Comparison of ENCODE assay signal across 1 cellular context in the genomic region with DNA sequence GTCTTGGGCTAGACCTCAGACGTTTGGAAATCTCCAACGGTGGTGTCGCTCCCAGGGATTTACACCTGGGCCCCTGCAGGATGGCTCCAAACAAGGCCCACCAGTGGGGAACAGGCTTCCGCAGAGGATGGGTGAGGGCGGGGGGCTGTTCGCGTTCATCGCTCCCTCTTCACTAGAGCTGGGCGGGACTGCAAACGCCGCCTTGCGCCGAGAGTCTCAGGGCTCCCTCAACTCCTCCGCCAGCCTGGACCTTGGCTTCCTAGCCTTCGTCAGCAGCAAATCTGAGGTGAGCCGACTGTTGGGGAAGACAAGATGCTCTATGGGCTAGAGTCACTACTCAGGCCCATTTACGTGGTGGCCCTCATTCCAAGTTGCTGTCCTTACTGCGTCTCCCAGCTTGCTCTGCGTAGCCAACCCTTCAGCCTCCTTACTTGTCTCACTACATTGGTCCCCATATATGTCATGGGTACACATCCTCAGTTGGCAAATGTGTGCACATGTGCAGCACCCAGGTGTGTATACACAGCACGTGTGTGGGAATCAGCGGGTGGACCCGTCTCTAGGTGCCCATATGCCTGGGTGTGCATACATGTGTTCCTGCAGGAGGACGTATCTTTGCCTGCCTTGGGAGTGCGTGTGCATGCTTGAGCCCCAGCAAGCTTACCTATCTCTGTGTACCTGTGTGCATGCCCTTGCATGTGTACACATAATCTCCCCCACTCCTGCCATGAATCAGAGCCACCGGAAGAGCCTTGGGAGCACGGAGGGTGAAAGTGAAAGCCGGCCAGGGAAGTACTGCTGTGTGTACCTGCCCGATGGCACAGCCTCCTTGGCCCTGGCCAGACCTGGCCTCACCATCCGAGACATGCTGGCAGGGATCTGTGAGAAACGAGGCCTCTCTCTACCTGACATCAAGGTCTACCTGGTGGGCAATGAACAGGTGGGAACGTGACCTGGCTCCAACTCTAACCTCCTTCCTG.
A peak's percentile ranks its signal among the peaks of the same experiment; 100 is the strongest.
TF ChIP-seq lines count a peak whose summit lies in the region.

No MANE protein-coding gene starts in this region.

TF ChIP-seq in K562, 482 proteins besides CTCF, POLR2A, EP300 and RAD21 (continues in another document):
- TF ChIP-seq GABPA (tag; conservative IDR thresholded peaks at IDR 0.05; ENCODE audit: low read depth) (no peak), NFIC (IDR thresholded peaks at IDR 0.05) (no peak), E2F4 (CRISPR knock-in tag; IDR thresholded peaks at IDR 0.05; ENCODE audit: low read depth) (no peak), YBX1 (IDR thresholded peaks at IDR 0.05) (no peak), MAX (CRISPR knock-in tag; IDR thresholded peaks at IDR 0.05) (peak; percentile 81), SREBF2 (CRISPR knock-in tag; IDR thresholded peaks at IDR 0.05) (no peak), ZNF76 (CRISPR knock-in tag; IDR thresholded peaks at IDR 0.05; ENCODE audit: borderline replicate concordance) (no peak), ZNF639 (CRISPR knock-in tag; conservative IDR thresholded peaks at IDR 0.05 in 1 of 2, IDR thresholded peaks at IDR 0.05 in 1 of 2) (no peak), SAFB (IDR thresholded peaks at IDR 0.05; ENCODE audit: borderline replicate concordance, low read depth, low read length) (no peak), SMAD3 (CRISPR knock-in tag; conservative IDR thresholded peaks at IDR 0.05) (no peak), HDAC2 (IDR thresholded peaks at IDR 0.05) (0 out of 2 replicates have a peak, but pooled peaks have one; percentile 2), STAT5A (IDR thresholded peaks at IDR 0.05; ENCODE audit: borderline replicate concordance, low read length) (no peak), ZNF696 (CRISPR knock-in tag; conservative IDR thresholded peaks at IDR 0.05) (no peak), CBX1 (IDR thresholded peaks at IDR 0.05; ENCODE audit: low read depth) (no peak), KLF13 (tag; IDR thresholded peaks at IDR 0.05; ENCODE audit: borderline replicate concordance, low read depth) (no peak), BCL6 (CRISPR knock-in tag; IDR thresholded peaks at IDR 0.05) (no peak), NR2F6 (CRISPR knock-in tag; IDR thresholded peaks at IDR 0.05) (no peak), ZNF830 (CRISPR knock-in tag; IDR thresholded peaks at IDR 0.05) (no peak), ZNF24 (IDR thresholded peaks at IDR 0.05) (no peak), ZNF143 (CRISPR knock-in tag; IDR thresholded peaks at IDR 0.05) (0 out of 2 replicates have a peak, but pooled peaks have one; percentile 37), SMC3 (conservative IDR thresholded peaks at IDR 0.05; ENCODE audit: insufficient read depth, low read depth, low read length) (0 out of 2 replicates have a peak, but pooled peaks have one; percentile 16), JUND (IDR thresholded peaks at IDR 0.05; ENCODE audit: borderline replicate concordance, low read depth, low read length) (no peak), JUND (tag; IDR thresholded peaks at IDR 0.05; ENCODE audit: borderline replicate concordance, low read depth, low read length) (no peak), RHOXF2B (CRISPR knock-in tag; conservative IDR thresholded peaks at IDR 0.05) (no peak), ZNF551 (CRISPR knock-in tag; IDR thresholded peaks at IDR 0.05) (no peak), CSDE1 (IDR thresholded peaks at IDR 0.05) (no peak), SAP30 (IDR thresholded peaks at IDR 0.05; ENCODE audit: borderline replicate concordance, insufficient read depth, low read depth, low read length, poor library complexity, severe bottlenecking) (peak; percentile 62), ZNF584 (CRISPR knock-in tag; IDR thresholded peaks at IDR 0.05; ENCODE audit: low read depth) (no peak), ZNF274 (IDR thresholded peaks at IDR 0.05; ENCODE audit: borderline replicate concordance, low read depth, low read length) (0 out of 2 replicates have a peak, but pooled peaks have one; percentile 31), ZNF644 (tag; IDR thresholded peaks at IDR 0.05; ENCODE audit: low read depth) (no peak), SIX5 (IDR thresholded peaks at IDR 0.05; ENCODE audit: borderline replicate concordance in 1 of 2, insufficient read depth in 1 of 2, low read depth in 1 of 2, low read length in 2 of 2) (no peak), MBD2 (IDR thresholded peaks at IDR 0.05; ENCODE audit: borderline replicate concordance, low read depth) (no peak), TFE3 (CRISPR knock-in tag; IDR thresholded peaks at IDR 0.05) (no peak), HDAC3 (IDR thresholded peaks at IDR 0.05; ENCODE audit: borderline replicate concordance, partially characterized antibody) (no peak), NONO (IDR thresholded peaks at IDR 0.05; ENCODE audit: low read depth in 2 of 2, low read length in 1 of 2) (no peak), KLF6 (CRISPR knock-in tag; IDR thresholded peaks at IDR 0.05; ENCODE audit: borderline replicate concordance) (no peak), PRPF4 (IDR thresholded peaks at IDR 0.05; ENCODE audit: insufficient read depth, low read depth, low read length, poor library complexity, severe bottlenecking) (no peak)
- TF ChIP-seq, protein P1, sequence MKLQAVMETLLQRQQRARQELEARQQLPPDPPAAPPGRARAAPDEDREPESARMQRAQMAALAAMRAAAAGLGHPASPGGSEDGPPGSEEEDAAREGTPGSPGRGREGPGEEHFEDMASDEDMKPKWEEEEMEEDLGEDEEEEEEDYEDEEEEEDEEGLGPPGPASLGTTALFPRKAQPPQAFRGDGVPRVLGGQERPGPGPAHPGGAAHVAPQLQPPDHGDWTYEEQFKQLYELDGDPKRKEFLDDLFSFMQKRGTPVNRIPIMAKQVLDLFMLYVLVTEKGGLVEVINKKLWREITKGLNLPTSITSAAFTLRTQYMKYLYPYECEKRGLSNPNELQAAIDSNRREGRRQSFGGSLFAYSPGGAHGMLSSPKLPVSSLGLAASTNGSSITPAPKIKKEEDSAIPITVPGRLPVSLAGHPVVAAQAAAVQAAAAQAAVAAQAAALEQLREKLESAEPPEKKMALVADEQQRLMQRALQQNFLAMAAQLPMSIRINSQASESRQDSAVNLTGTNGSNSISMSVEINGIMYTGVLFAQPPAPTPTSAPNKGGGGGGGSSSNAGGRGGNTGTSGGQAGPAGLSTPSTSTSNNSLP (IDR thresholded peaks at IDR 0.05; ENCODE audit: borderline replicate concordance, low read depth, low read length), result no peak
- TF ChIP-seq, protein P2, sequence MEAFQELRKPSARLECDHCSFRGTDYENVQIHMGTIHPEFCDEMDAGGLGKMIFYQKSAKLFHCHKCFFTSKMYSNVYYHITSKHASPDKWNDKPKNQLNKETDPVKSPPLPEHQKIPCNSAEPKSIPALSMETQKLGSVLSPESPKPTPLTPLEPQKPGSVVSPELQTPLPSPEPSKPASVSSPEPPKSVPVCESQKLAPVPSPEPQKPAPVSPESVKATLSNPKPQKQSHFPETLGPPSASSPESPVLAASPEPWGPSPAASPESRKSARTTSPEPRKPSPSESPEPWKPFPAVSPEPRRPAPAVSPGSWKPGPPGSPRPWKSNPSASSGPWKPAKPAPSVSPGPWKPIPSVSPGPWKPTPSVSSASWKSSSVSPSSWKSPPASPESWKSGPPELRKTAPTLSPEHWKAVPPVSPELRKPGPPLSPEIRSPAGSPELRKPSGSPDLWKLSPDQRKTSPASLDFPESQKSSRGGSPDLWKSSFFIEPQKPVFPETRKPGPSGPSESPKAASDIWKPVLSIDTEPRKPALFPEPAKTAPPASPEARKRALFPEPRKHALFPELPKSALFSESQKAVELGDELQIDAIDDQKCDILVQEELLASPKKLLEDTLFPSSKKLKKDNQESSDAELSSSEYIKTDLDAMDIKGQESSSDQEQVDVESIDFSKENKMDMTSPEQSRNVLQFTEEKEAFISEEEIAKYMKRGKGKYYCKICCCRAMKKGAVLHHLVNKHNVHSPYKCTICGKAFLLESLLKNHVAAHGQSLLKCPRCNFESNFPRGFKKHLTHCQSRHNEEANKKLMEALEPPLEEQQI (IDR thresholded peaks at IDR 0.05), result no peak
- TF ChIP-seq, protein P3, sequence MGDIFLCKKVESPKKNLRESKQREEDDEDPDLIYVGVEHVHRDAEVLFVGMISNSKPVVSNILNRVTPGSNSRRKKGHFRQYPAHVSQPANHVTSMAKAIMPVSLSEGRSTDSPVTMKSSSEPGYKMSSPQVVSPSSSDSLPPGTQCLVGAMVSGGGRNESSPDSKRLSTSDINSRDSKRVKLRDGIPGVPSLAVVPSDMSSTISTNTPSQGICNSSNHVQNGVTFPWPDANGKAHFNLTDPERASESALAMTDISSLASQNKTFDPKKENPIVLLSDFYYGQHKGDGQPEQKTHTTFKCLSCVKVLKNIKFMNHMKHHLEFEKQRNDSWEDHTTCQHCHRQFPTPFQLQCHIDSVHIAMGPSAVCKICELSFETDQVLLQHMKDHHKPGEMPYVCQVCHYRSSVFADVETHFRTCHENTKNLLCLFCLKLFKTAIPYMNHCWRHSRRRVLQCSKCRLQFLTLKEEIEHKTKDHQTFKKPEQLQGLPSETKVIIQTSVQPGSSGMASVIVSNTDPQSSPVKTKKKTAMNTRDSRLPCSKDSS (IDR thresholded peaks at IDR 0.05; ENCODE audit: low read depth, partially characterized antibody), result no peak
- TF ChIP-seq, protein P4, sequence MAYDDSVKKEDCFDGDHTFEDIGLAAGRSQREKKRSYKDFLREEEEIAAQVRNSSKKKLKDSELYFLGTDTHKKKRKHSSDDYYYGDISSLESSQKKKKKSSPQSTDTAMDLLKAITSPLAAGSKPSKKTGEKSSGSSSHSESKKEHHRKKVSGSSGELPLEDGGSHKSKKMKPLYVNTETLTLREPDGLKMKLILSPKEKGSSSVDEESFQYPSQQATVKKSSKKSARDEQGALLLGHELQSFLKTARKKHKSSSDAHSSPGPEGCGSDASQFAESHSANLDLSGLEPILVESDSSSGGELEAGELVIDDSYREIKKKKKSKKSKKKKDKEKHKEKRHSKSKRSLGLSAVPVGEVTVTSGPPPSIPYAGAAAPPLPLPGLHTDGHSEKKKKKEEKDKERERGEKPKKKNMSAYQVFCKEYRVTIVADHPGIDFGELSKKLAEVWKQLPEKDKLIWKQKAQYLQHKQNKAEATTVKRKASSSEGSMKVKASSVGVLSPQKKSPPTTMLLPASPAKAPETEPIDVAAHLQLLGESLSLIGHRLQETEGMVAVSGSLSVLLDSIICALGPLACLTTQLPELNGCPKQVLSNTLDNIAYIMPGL (CRISPR knock-in tag; IDR thresholded peaks at IDR 0.05), result no peak
- TF ChIP-seq, protein P5, sequence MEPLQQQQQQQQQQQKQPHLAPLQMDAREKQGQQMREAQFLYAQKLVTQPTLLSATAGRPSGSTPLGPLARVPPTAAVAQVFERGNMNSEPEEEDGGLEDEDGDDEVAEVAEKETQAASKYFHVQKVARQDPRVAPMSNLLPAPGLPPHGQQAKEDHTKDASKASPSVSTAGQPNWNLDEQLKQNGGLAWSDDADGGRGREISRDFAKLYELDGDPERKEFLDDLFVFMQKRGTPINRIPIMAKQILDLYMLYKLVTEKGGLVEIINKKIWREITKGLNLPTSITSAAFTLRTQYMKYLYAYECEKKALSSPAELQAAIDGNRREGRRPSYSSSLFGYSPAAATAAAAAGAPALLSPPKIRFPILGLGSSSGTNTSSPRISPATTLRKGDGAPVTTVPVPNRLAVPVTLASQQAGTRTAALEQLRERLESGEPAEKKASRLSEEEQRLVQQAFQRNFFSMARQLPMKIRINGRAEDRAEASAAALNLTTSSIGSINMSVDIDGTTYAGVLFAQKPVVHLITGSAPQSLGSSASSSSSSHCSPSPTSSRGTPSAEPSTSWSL (CRISPR knock-in tag; IDR thresholded peaks at IDR 0.05; ENCODE audit: borderline replicate concordance), result no peak
